Comparison of ENCODE assay signal across 24 cellular contexts in the genomic region with DNA sequence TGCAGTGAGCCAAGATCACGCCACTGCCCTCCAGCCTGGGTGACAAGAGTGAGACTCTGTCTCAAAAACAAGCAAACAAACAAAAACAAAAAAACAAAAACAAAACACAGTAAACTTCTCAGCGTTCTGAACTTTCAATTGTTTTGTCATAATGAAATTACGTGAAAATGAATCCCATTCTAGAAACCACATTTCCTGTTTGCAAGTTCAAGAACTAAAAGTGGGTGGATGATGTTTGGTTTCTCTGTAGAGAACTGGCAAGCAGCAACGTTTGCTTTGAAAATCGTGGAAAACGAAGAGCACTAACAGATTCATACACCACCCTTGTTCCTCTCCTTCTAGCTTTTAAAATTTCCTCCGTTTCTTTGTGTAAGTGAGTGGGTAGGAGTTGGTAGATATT.
"Had no signal": no experiment of that assay in that cellular context is flagged by ENCODE, and none has a peak within 500 bp of the region (broad histone marks: within the 10 kb centered on the region; RNA-seq: fewer than 3 reads in every experiment).

No MANE protein-coding gene starts in this region.

- DNase-seq: activated CD4-positive, alpha-beta T cell treated with anti-CD3 and anti-CD28 coated beads, Interleukin-2, amount 50 U/mL, for 4 hours; activated CD4-positive, CD25-positive, alpha-beta regulatory T cell treated with anti-CD3 and anti-CD28 coated beads, Interleukin-2, amount 50 U/mL, for 72 hours; activated CD8-positive, alpha-beta memory T cell treated with anti-CD3 and anti-CD28 coated beads, Interleukin-2, amount 10 ng/mL, durations not matched to agents 7 days and 5 days; activated gamma-delta T cell treated with Interleukin-2 at 50 U/mL for 16 hours; activated naive CD4-positive, alpha-beta T cell treated with anti-CD3 and anti-CD28 coated beads, Interleukin-2, amount 10 ng/mL, durations not matched to agents 7 days and 5 days; activated naive CD8-positive, alpha-beta T cell treated with anti-CD3 and anti-CD28 coated beads for 36 hours; activated T-cell treated with anti-CD3 and anti-CD28 coated beads, Interleukin-2, amount 50 U/mL, for 24 hours; brain microvascular endothelial cell; MV-4-11; NCI-H1092 treated with DMSO at 0.1 percent for 48 hours; NCI-H1417 treated with DMSO at 0.1 percent for 48 hours; NCI-H1694; NCI-H2029 treated with DMSO at 0.1 percent for 48 hours; NCI-H345; NCI-H510A; NCI-H526 treated with DMSO at 0.1 percent for 48 hours; NK-92 treated with Interleukin-12 subunit alpha and Interleukin-12 subunit beta, amount 100 ng/mL, for 24 hours; OCI-M1; RPMI8226 had no signal

- ATAC-seq: activated CD8-positive, alpha-beta memory T cell treated with anti-CD3 and anti-CD28 coated beads, Interleukin-2, amount 10 ng/mL, durations not matched to agents 7 days and 5 days; Panc1; Right ventricle myocardium inferior; WTC11 had no signal

- H3K4me3 Mint-ChIP-seq: activated CD8-positive, alpha-beta memory T cell treated with anti-CD3 and anti-CD28 coated beads, Interleukin-2, amount 10 ng/mL, durations not matched to agents 7 days and 5 days; activated naive CD4-positive, alpha-beta T cell treated with anti-CD3 and anti-CD28 coated beads, Interleukin-2, amount 10 ng/mL, durations not matched to agents 7 days and 5 days; activated naive CD8-positive, alpha-beta T cell treated with anti-CD3 and anti-CD28 coated beads for 36 hours; activated T-cell treated with anti-CD3 and anti-CD28 coated beads, Interleukin-2, amount 50 U/mL, for 24 hours; WTC11 had no signal

- H3K36me3 ChIP-seq: brain microvascular endothelial cell, cardiac muscle cell had no signal

- H3K36me3 Mint-ChIP-seq: activated CD8-positive, alpha-beta memory T cell treated with anti-CD3 and anti-CD28 coated beads, Interleukin-2, amount 10 ng/mL, durations not matched to agents 7 days and 5 days; activated naive CD4-positive, alpha-beta T cell treated with anti-CD3 and anti-CD28 coated beads, Interleukin-2, amount 10 ng/mL, durations not matched to agents 7 days and 5 days; activated naive CD8-positive, alpha-beta T cell treated with anti-CD3 and anti-CD28 coated beads for 36 hours; WTC11 had no signal

- H3K27me3 Mint-ChIP-seq: activated CD8-positive, alpha-beta memory T cell treated with anti-CD3 and anti-CD28 coated beads, Interleukin-2, amount 10 ng/mL, durations not matched to agents 7 days and 5 days; activated naive CD4-positive, alpha-beta T cell treated with anti-CD3 and anti-CD28 coated beads, Interleukin-2, amount 10 ng/mL, durations not matched to agents 7 days and 5 days; activated naive CD8-positive, alpha-beta T cell treated with anti-CD3 and anti-CD28 coated beads for 36 hours; activated T-cell treated with anti-CD3 and anti-CD28 coated beads, Interleukin-2, amount 50 U/mL, for 24 hours had no signal

- H3K27me3 ChIP-seq: brain microvascular endothelial cell, cardiac muscle cell had no signal

- H3K27ac Mint-ChIP-seq: activated CD8-positive, alpha-beta memory T cell treated with anti-CD3 and anti-CD28 coated beads, Interleukin-2, amount 10 ng/mL, durations not matched to agents 7 days and 5 days; activated naive CD4-positive, alpha-beta T cell treated with anti-CD3 and anti-CD28 coated beads, Interleukin-2, amount 10 ng/mL, durations not matched to agents 7 days and 5 days; activated naive CD8-positive, alpha-beta T cell treated with anti-CD3 and anti-CD28 coated beads for 36 hours; activated T-cell treated with anti-CD3 and anti-CD28 coated beads, Interleukin-2, amount 50 U/mL, for 24 hours; WTC11 had no signal

- H3K4me3 ChIP-seq: cardiac muscle cell, SK-N-MC had no signal
